ENCODE assay signal across 11 cellular contexts in genomic region chr6:37136821-37137200, GRCh38. TPM values are rescaled to one million over a fixed set of nuclear protein-coding genes. Genes with fewer than 3 reads are reported as not detected.
DNase-seq lines count a peak whose midpoint lies in the region; ATAC-seq, FAIRE-seq and TF ChIP-seq lines count a peak whose summit lies in the region.
"Had no signal": no experiment of that assay in that cellular context is flagged by ENCODE, and none has a peak within 500 bp of the region (broad histone marks: within the 10 kb centered on the region; RNA-seq: fewer than 3 reads in every experiment).

No MANE protein-coding gene starts in this region.

- H3K27me3 ChIP-seq in K562 (ENCODE audit: control insufficient read depth in 2 of 2, insufficient read depth in 2 of 2, low read length in 2 of 2): no peaks in the 10 kb centered on the region
- H3K27me3 ChIP-seq in HepG2 (ENCODE audit: control insufficient read depth in 1 of 2, insufficient read depth in 2 of 2, low read length in 2 of 2): no peaks in the 10 kb centered on the region
- no peaks in the 10 kb centered on the region for H3K27me3 ChIP-seq in transverse colon
- H3K27me3 ChIP-seq: testis had no signal

- CTCF ChIA-PET in activated CD8-positive, alpha-beta memory T cell treated with anti-CD3 and anti-CD28 coated beads, Interleukin-2, amount 10 ng/mL, durations not matched to agents 7 days and 5 days (lab: Charles Lee): interaction anchor here (0.6 to 1.6 kb wide), 9 partner anchors 13 to 707 kb away, joined by 3 to 4 read pairs (median 3); no protein-coding TSS in a partner anchor
- CTCF ChIA-PET in K562 (lab: Yijun Ruan, JAX; ENCODE audit: low intra/inter-chr PET ratio): no interaction called here
- CTCF ChIA-PET in HepG2 (lab: Yijun Ruan, JAX; ENCODE audit: low intra/inter-chr PET ratio, low total read pairs): interaction anchor here (1.5 kb wide), 1 partner anchor 35 kb away, joined by 3 read pairs; no protein-coding TSS in a partner anchor
- CTCF ChIA-PET in GM10248 (lab: Yijun Ruan, JAX): interaction anchor here (0.7 kb wide), 1 partner anchor 26 kb away, joined by 3 read pairs; no protein-coding TSS in a partner anchor

- TF ChIP-seq RAD21 in K562 (CRISPR knock-in tag; conservative IDR thresholded peaks at IDR 0.05 in 1 of 2, IDR thresholded peaks at IDR 0.05 in 1 of 2) (no peak), HepG2 (CRISPR knock-in tag; IDR thresholded peaks at IDR 0.05) (no peak)

- peaks cover 1% of the 10 kb centered on the region for H3K36me3 Mint-ChIP-seq in activated CD8-positive, alpha-beta memory T cell treated with anti-CD3 and anti-CD28 coated beads, Interleukin-2, amount 10 ng/mL, durations not matched to agents 7 days and 5 days

- H3K4me2 ChIP-seq in K562 (ENCODE audit: insufficient read depth, low read length) (no peak overlapping the region), HepG2 (ENCODE audit: low read depth, low read length) (peak overlapping the region; percentile 85)

- no peak for ATAC-seq in activated CD8-positive, alpha-beta memory T cell treated with anti-CD3 and anti-CD28 coated beads, Interleukin-2, amount 10 ng/mL, durations not matched to agents 7 days and 5 days
- no peak for ATAC-seq in K562
- no peak for ATAC-seq in HepG2
- ATAC-seq in HG02970 (IDR thresholded peaks at IDR 0.05; ENCODE audit: low FRiP score, unreplicated experiment): no peak

- H3K4me1 Mint-ChIP-seq in activated CD8-positive, alpha-beta memory T cell treated with anti-CD3 and anti-CD28 coated beads, Interleukin-2, amount 10 ng/mL, durations not matched to agents 7 days and 5 days: peaks cover 52% of the 10 kb centered on the region

- H3K4me1 ChIP-seq in K562 (replicated peaks in 1 of 2; ENCODE audit: control insufficient read depth in 2 of 2, insufficient read depth in 2 of 2, low read length in 2 of 2) (peaks cover 18 to 22% of the 10 kb centered on the region in 2 experiments), HepG2 (ENCODE audit: insufficient read depth, low read length) (peaks cover 82% of the 10 kb centered on the region), transverse colon (peaks cover 28 to 58% (median 36%) of the 10 kb centered on the region in 4 donors)

- no peaks in the 10 kb centered on the region for H3K27me3 Mint-ChIP-seq in activated CD8-positive, alpha-beta memory T cell treated with anti-CD3 and anti-CD28 coated beads, Interleukin-2, amount 10 ng/mL, durations not matched to agents 7 days and 5 days

- POLR2A ChIA-PET in K562 (lab: Yijun Ruan, JAX) (interaction anchor here (0.6 to 1.6 kb wide), 3 partner anchors 10 to 155 kb away, joined by 3 to 5 read pairs (median 3); no protein-coding TSS in a partner anchor), HepG2 (lab: Yijun Ruan, JAX) (interaction anchor here (0.6 to 5.8 kb wide), 23 partner anchors 8 to 150 kb away, joined by 3 to 107 read pairs (median 8); partner anchors contain the start of genes MTCH1 and PIM1), GM10248 (lab: Yijun Ruan, JAX) (no interaction called here)

- DNase-seq in activated CD8-positive, alpha-beta memory T cell treated with anti-CD3 and anti-CD28 coated beads, Interleukin-2, amount 10 ng/mL, durations not matched to agents 7 days and 5 days: no peak
- no peak for DNase-seq in activated CD8-positive, alpha-beta memory T cell treated with anti-CD3 and anti-CD28 coated beads, Interleukin-2, amount 50 U/mL, for 4 hours
- DNase-seq in K562 (ENCODE audit: extremely low read depth in 1 of 4, low spot score in 3 of 4) (no peak), HepG2 (ENCODE audit: low spot score) (no peak), transverse colon (no peak), A172 (ENCODE audit: low spot score) (no peak), GM10248 (ENCODE audit: extremely low spot score) (no peak)
- DNase-seq: NCI-H1092 treated with DMSO at 0.1 percent for 48 hours, Right ventricle myocardium superior, testis had no signal

- H3K36me3 ChIP-seq in K562 (ENCODE audit: control insufficient read depth, insufficient read depth, low read length) (no peaks in the 10 kb centered on the region), HepG2 (replicated peaks in 1 of 2; ENCODE audit: control insufficient read depth in 1 of 2, insufficient read depth in 2 of 2, low read length in 2 of 2) (no peaks in the 10 kb centered on the region), transverse colon (no peaks in the 10 kb centered on the region)

- no peak for FAIRE-seq in K562 (lab: Jason Lieb, UNC)
- no peak for FAIRE-seq in HepG2 (lab: Jason Lieb, UNC)

- H3K27ac Mint-ChIP-seq in activated CD8-positive, alpha-beta memory T cell treated with anti-CD3 and anti-CD28 coated beads, Interleukin-2, amount 10 ng/mL, durations not matched to agents 7 days and 5 days: peak overlapping the region; percentile 84

- H3K4me3 ChIP-seq in K562 (no peak overlapping the region), HepG2 (replicated peaks in 1 of 3; ENCODE audit: insufficient read depth in 1 of 3, low read depth in 2 of 3, low read length in 3 of 3) (peak overlapping the region; percentile 58 to 71 (median 62)), transverse colon (no peak overlapping the region)
- H3K4me3 ChIP-seq: testis had no signal

- TF ChIP-seq POLR2A in K562 (conservative IDR thresholded peaks at IDR 0.05) (no peak), HepG2 (IDR thresholded peaks at IDR 0.05; ENCODE audit: insufficient read depth in 1 of 2, low read depth in 2 of 2, low read length in 2 of 2) (0 out of 4 replicates have a peak, but pooled peaks of 1 of the 2 experiments have one; percentile 4), transverse colon (IDR thresholded peaks at IDR 0.05) (no peak)

- no peaks in the 10 kb centered on the region for H3K9me1 ChIP-seq in K562 (ENCODE audit: control insufficient read depth, insufficient read depth, low read length)

- TF ChIP-seq CTCF in K562 (IDR thresholded peaks at IDR 0.05 in 2 of 3, conservative IDR thresholded peaks at IDR 0.05 in 1 of 3; ENCODE audit: insufficient read depth in 2 of 3, low read depth in 1 of 3, low read length in 3 of 3) (no peak), HepG2 (CRISPR knock-in tag; IDR thresholded peaks at IDR 0.05) (no peak), transverse colon (IDR thresholded peaks at IDR 0.05) (no peak), GM10248 (IDR thresholded peaks at IDR 0.05; ENCODE audit: control extremely low read depth, extremely low read depth, low read depth, missing control alignments) (no peak)

- no peaks in the 10 kb centered on the region for H3K9me3 Mint-ChIP-seq in activated CD8-positive, alpha-beta memory T cell treated with anti-CD3 and anti-CD28 coated beads, Interleukin-2, amount 10 ng/mL, durations not matched to agents 7 days and 5 days (ENCODE audit: low read depth)

- TF ChIP-seq EP300 in K562 (IDR thresholded peaks at IDR 0.05; ENCODE audit: low read length) (no peak), HepG2 (IDR thresholded peaks at IDR 0.05; ENCODE audit: low read depth in 2 of 2, low read length in 2 of 2) (no peak), HepG2 (CRISPR knock-in tag; IDR thresholded peaks at IDR 0.05; ENCODE audit: borderline replicate concordance) (no peak), transverse colon (IDR thresholded peaks at IDR 0.05; ENCODE audit: low read depth) (no peak)

- H3K4me3 Mint-ChIP-seq in activated CD8-positive, alpha-beta memory T cell treated with anti-CD3 and anti-CD28 coated beads, Interleukin-2, amount 10 ng/mL, durations not matched to agents 7 days and 5 days: no peak overlapping the region

- H2AFZ ChIP-seq in K562 (ENCODE audit: low read depth, low read length) (peak overlapping the region; percentile 68), HepG2 (ENCODE audit: low read length) (no peak overlapping the region)

- WGBS in K562 (ENCODE audit: insufficient coverage, low coverage, missing lambda C conversion rate): 74% methylated on average over 7 of the region's 7 CpGs
- 15% methylated on average over 7 of the region's 7 CpGs for WGBS in HepG2 (ENCODE audit: low lambda C conversion rate)
- WGBS in transverse colon (ENCODE audit: low coverage in 1 of 2), 2 donors: 64 to 71% methylated on average over 7 of the region's 7 CpGs

- H3K79me2 ChIP-seq in K562 (ENCODE audit: control insufficient read depth, insufficient read depth, low read length): no peaks in the 10 kb centered on the region
- H3K79me2 ChIP-seq in HepG2 (ENCODE audit: insufficient read depth, low read length): peaks cover under 1% of the 10 kb centered on the region

- in situ Hi-C loops in K562 (cut with MboI): no loop called here
- in situ Hi-C loops in HepG2 (cut with HindIII; ENCODE audit: extremely low pct_ligation_motif_present, low pct_unique_long_range_greater_than_20kb): no loop called here
- in situ Hi-C loops in transverse colon (cut with MboI; ENCODE audit: low pct_ligation_motif_present in 1 of 4, low pct_unique_long_range_greater_than_20kb in 1 of 4, low sequenced_read_pairs in 3 of 4): no loop called here

- H4K20me1 ChIP-seq in K562 (replicated peaks; ENCODE audit: control insufficient read depth, insufficient read depth, low read length): no peaks in the 10 kb centered on the region
- H4K20me1 ChIP-seq in HepG2 (ENCODE audit: insufficient read depth, low read length): no peaks in the 10 kb centered on the region

- no peaks in the 10 kb centered on the region for H3K9me3 ChIP-seq in K562 (replicated peaks; ENCODE audit: control insufficient read depth, insufficient read depth, low read depth, low read length)
- H3K9me3 ChIP-seq in HepG2 (ENCODE audit: low read length): no peaks in the 10 kb centered on the region
- H3K9me3 ChIP-seq in transverse colon: no peaks in the 10 kb centered on the region
- H3K9me3 ChIP-seq: testis had no signal

- intact Hi-C loops in K562 (cut with micrococcal nuclease) (no loop called here), HepG2 (cut with micrococcal nuclease; ENCODE audit: unreplicated experiment) (loop anchor here (1.0 kb wide), 1 partner anchor 78 kb away; no protein-coding TSS in a partner anchor), transverse colon (cut with DNase I; ENCODE audit: low total_unique reads) (no loop called here)

- BruUV-seq in K562 (replicated peaks; lab: Mats Ljungman, UMichigan) (no TSS peak), HepG2 (replicated peaks; lab: Mats Ljungman, UMichigan) (no TSS peak)

- H3K27ac ChIP-seq in K562 (ENCODE audit: extremely low read depth, low read depth, low read length): no peak overlapping the region
- peak overlapping the region; percentile 92 for H3K27ac ChIP-seq in HepG2 (ENCODE audit: extremely low read length, insufficient read depth, low read length)
- H3K27ac ChIP-seq in transverse colon: peak overlapping the region; percentile 82 to 88 (median 88)
- H3K27ac ChIP-seq: testis had no signal

- H3K9ac ChIP-seq in K562 (ENCODE audit: insufficient read depth in 1 of 2, low read depth in 2 of 2, low read length in 2 of 2) (no peak overlapping the region; a peak in 1 of 4 replicates), HepG2 (ENCODE audit: insufficient read depth, low read depth, low read length) (peak overlapping the region; percentile 85)

RNA-seq across cellular contexts. Expression of gene PIM1, which starts 33.1 kb away (rescaled TPM):
- 100 to 1,000 TPM; 361 to 464 TPM for total RNA-seq in activated CD8-positive, alpha-beta memory T cell treated with anti-CD3 and anti-CD28 coated beads, Interleukin-2, amount 10 ng/mL, durations not matched to agents 7 days and 5 days
- total RNA-seq in K562 (2011; cell fraction: chromatin; rRNA removed; ENCODE audit: low replicate concordance): 217 and 312 TPM in 2 replicates
- total RNA-seq in K562 (2011; cell fraction: nucleolus; rRNA removed): 221 and 239 TPM in 2 replicates
- 299 and 384 TPM in 2 replicates for total RNA-seq in K562 (2011; cell fraction: nucleoplasm; rRNA removed)
- total RNA-seq in K562 (2014; rRNA removed) (169 and 190 TPM in 2 replicates), K562 (2014; rRNA removed; fragmentation: Illumina TruSeq; extraction: Trizol) (175 and 193 TPM in 2 replicates), K562 (2015; rRNA removed; fragmentation: Illumina TruSeq; extraction: Trizol) (211 and 212 TPM in 2 replicates), K562 (2021) (358 and 364 TPM in 2 replicates), HepG2 (2016; rRNA removed; fragmentation: Illumina TruSeq; extraction: Trizol) (19.1 and 29.4 TPM in 2 replicates), transverse colon (100 to 1,000 TPM in 1 of 4 donors, 10 to 100 TPM in 2, 1 to 10 TPM in 1; 6.8 to 102 (median 24.0) TPM)
- polyA plus RNA-seq in K562 (2011; rRNA removed) (296 and 429 TPM in 2 replicates), K562 (2014; fragmentation: Illumina TruSeq; extraction: Trizol) (574 and 789 TPM in 2 replicates), K562 (2014; fragmentation: Nextera tagmentation; extraction: Ambion mirVana) (10 to 100 TPM; 19.0 to 62.4 TPM), K562 (2014; rRNA removed) (235 and 249 TPM in 2 replicates), HepG2 (2011; rRNA removed) (117 and 149 TPM in 2 replicates)
- polyA plus RNA-seq in K562 (2011; cell fraction: cytosol; rRNA removed): 314 and 336 TPM in 2 replicates
- polyA plus RNA-seq in K562 (2011; cell fraction: nucleus; rRNA removed): 653 and 742 TPM in 2 replicates
- 412 and 745 TPM in 2 replicates for polyA plus RNA-seq in K562 (2012)
- polyA minus RNA-seq in K562 (2011; rRNA and poly(A)+ RNA removed): 158 and 187 TPM in 2 replicates
- 162 and 207 TPM in 2 replicates for polyA minus RNA-seq in K562 (2011; cell fraction: cytosol; rRNA and poly(A)+ RNA removed)
- 177 and 202 TPM in 2 replicates for polyA minus RNA-seq in K562 (2011; cell fraction: nucleus; rRNA and poly(A)+ RNA removed)
- 13.7 and 14.9 TPM in 2 replicates for total RNA-seq in HepG2 (2016; cell fraction: cytosol; rRNA removed; fragmentation: Illumina TruSeq; extraction: Trizol; ENCODE audit: low read depth)
- total RNA-seq in HepG2 (2016; cell fraction: insoluble cytoplasmic fraction; rRNA removed; fragmentation: Illumina TruSeq; extraction: Trizol): 14.8 and 30.7 TPM in 2 replicates
- total RNA-seq in HepG2 (2016; cell fraction: membrane; rRNA removed; fragmentation: Illumina TruSeq; extraction: Trizol): 28.0 and 32.4 TPM in 2 replicates
- 29.7 and 34.7 TPM in 2 replicates for total RNA-seq in HepG2 (2016; cell fraction: nucleus; rRNA removed; fragmentation: Illumina TruSeq; extraction: Trizol)
- 60.3 and 76.2 TPM in 2 replicates for polyA plus RNA-seq in HepG2 (2011; cell fraction: cytosol; rRNA removed)
- polyA plus RNA-seq in HepG2 (2011; cell fraction: nucleus; rRNA removed): 145 and 149 TPM in 2 replicates
- 142 and 149 TPM in 2 replicates for polyA plus RNA-seq in HepG2 (2012)
- 3.1 and 3.3 TPM in 2 replicates for polyA plus RNA-seq in HepG2 (2016; cell fraction: cytosol; fragmentation: Illumina TruSeq; extraction: Trizol; ENCODE audit: low read depth)
- polyA plus RNA-seq in HepG2 (2016; cell fraction: insoluble cytoplasmic fraction; fragmentation: Illumina TruSeq; extraction: Trizol; ENCODE audit: low read depth): 15.9 and 19.2 TPM in 2 replicates
- 7.9 and 8.1 TPM in 2 replicates for polyA plus RNA-seq in HepG2 (2016; cell fraction: membrane; fragmentation: Illumina TruSeq; extraction: Trizol; ENCODE audit: low read depth)
- 68.4 and 71.9 TPM in 2 replicates for polyA plus RNA-seq in HepG2 (2016; cell fraction: nucleus; fragmentation: Illumina TruSeq; extraction: Trizol; ENCODE audit: insufficient read depth, low read depth)
- polyA minus RNA-seq in HepG2 (2011; rRNA and poly(A)+ RNA removed; ENCODE audit: low replicate concordance): 24.0 and 183 TPM in 2 replicates
- 66.0 and 82.3 TPM in 2 replicates for polyA minus RNA-seq in HepG2 (2011; cell fraction: cytosol; rRNA and poly(A)+ RNA removed)
- 45.6 and 58.6 TPM in 2 replicates for polyA minus RNA-seq in HepG2 (2011; cell fraction: nucleus; rRNA and poly(A)+ RNA removed)
- 10.6 and 20.7 TPM in 2 replicates for total RNA-seq in A172 (2014; rRNA removed; shearing (Covaris generic))

Comparison
In these comparisons a context has a peak if more than half of its experiments do, and no peak if none do; other contexts are left out.
1. H3K4me3 ChIP-seq: peak in HepG2 (3 of 3); none in K562 (single experiment) and transverse colon (0 of 4).